Comparison of ENCODE assay signal across 2 cellular contexts in genomic region chr4:16864199-16864598, GRCh38.
TF ChIP-seq lines count a peak whose summit lies in the region.

No MANE protein-coding gene starts in this region.

TF ChIP-seq in GM23338, 12 proteins besides CTCF, POLR2A, EP300 and RAD21 (continued from another document):
- TF ChIP-seq ETS1 (IDR thresholded peaks at IDR 0.05) (no peak), CREB1 (CRISPR knock-in tag; IDR thresholded peaks at IDR 0.05; ENCODE audit: low read depth) (no peak), EZH2phosphoT487 (IDR thresholded peaks at IDR 0.05; ENCODE audit: unreplicated experiment) (no peak), REST (IDR thresholded peaks at IDR 0.05; ENCODE audit: unreplicated experiment) (no peak), POLR2AphosphoS5 (IDR thresholded peaks at IDR 0.05; ENCODE audit: low read depth) (no peak), ZNF114 (CRISPR knock-in tag; IDR thresholded peaks at IDR 0.05) (no peak), JUNB (IDR thresholded peaks at IDR 0.05; ENCODE audit: unreplicated experiment) (no peak), ZNF462 (CRISPR knock-in tag; IDR thresholded peaks at IDR 0.05) (no peak), ZNF331 (CRISPR knock-in tag; IDR thresholded peaks at IDR 0.05; ENCODE audit: low read depth) (no peak)

TF ChIP-seq in WTC11, 78 proteins besides CTCF, POLR2A, EP300 and RAD21 (continued from another document):
- no peak for TF ChIP-seq ARID4B (CRISPR knock-in tag; IDR thresholded peaks at IDR 0.05; ENCODE audit: borderline replicate concordance)
- no peak for TF ChIP-seq CBFB (CRISPR knock-in tag; IDR thresholded peaks at IDR 0.05; ENCODE audit: low read depth)
- no peak for TF ChIP-seq ZBTB43 (CRISPR knock-in tag; IDR thresholded peaks at IDR 0.05)
- TF ChIP-seq EMX1 (CRISPR knock-in tag; IDR thresholded peaks at IDR 0.05), result no peak
- no peak for TF ChIP-seq ESRRA (CRISPR knock-in tag; IDR thresholded peaks at IDR 0.05; ENCODE audit: borderline replicate concordance)
- no peak for TF ChIP-seq ZNF423 (CRISPR knock-in tag; IDR thresholded peaks at IDR 0.05)
- TF ChIP-seq ATF1 (CRISPR knock-in tag; IDR thresholded peaks at IDR 0.05), result no peak
